ENCODE assay signal across 1 cellular context in genomic region chr3:10268116-10268515, GRCh38.
TF ChIP-seq lines count a peak whose summit lies in the region.

No MANE protein-coding gene starts in this region.

TF ChIP-seq in endothelial cell of umbilical vein, 7 proteins besides CTCF, POLR2A, EP300 and RAD21:
- TF ChIP-seq POLR2AphosphoS5 (IDR thresholded peaks at IDR 0.05; ENCODE audit: insufficient read depth, low read depth, low read length) (peak; percentile 25), GATA2 (IDR thresholded peaks at IDR 0.05; ENCODE audit: insufficient read depth, insufficient read length, low read depth, low read length) (no peak)
